ENCODE assay signal across 19 cellular contexts in the genomic region with DNA sequence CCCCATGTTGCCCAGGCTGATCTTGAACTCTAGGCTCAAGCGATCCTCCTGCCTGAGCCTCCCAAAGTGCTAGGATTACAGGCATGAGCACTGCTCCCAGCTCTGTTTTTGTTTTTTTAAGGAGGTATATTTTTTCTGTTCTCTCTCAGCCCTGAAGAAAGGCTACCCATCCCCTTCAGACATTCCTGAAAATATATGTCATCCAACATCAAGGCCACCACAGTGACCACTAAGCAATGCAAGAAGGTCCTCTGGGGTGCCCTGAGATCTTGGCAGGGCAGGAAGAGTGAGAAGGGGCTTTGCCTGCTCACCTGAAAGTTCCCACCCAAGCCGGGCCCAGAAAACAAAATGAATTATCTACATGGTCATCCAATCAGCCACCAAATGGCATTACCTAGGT. TPM values are rescaled to one million over a fixed set of nuclear protein-coding genes. Genes with fewer than 3 reads are reported as not detected.
DNase-seq lines count a peak whose midpoint lies in the region; ATAC-seq and TF ChIP-seq lines count a peak whose summit lies in the region.
"Had no signal": no experiment of that assay in that cellular context is flagged by ENCODE, and none has a peak within 500 bp of the region (broad histone marks: within the 10 kb centered on the region; RNA-seq: fewer than 3 reads in every experiment).

No MANE protein-coding gene starts in this region.

- H4K20me1 ChIP-seq in fibroblast of lung (ENCODE audit: control insufficient read depth, extremely low read depth, insufficient read depth, low read length): no peaks in the 10 kb centered on the region
- H4K20me1 ChIP-seq in osteoblast (ENCODE audit: insufficient read depth, low read length): peaks cover 33% of the 10 kb centered on the region

- no peaks in the 10 kb centered on the region for H3K27me3 Mint-ChIP-seq in activated CD4-positive, alpha-beta T cell treated with anti-CD3 and anti-CD28 coated beads for 36 hours

- TF ChIP-seq CTCF in heart right ventricle (IDR thresholded peaks at IDR 0.05): no peak
- TF ChIP-seq CTCF in fibroblast of lung (conservative IDR thresholded peaks at IDR 0.05 in 1 of 2, IDR thresholded peaks at IDR 0.05 in 1 of 2; ENCODE audit: low read depth in 1 of 2, low read length in 2 of 2): no peak
- no peak for TF ChIP-seq CTCF in osteoblast (IDR thresholded peaks at IDR 0.05; ENCODE audit: extremely low read depth, low read depth, low read length)

- peaks cover 4% of the 10 kb centered on the region for H3K79me2 ChIP-seq in fibroblast of lung (ENCODE audit: control insufficient read depth, insufficient read depth, low read length)
- H3K79me2 ChIP-seq in osteoblast (ENCODE audit: insufficient read depth, low read length): peaks cover 3% of the 10 kb centered on the region
- H3K79me2 ChIP-seq: parathyroid adenoma had no signal

- H3K9ac ChIP-seq in fibroblast of lung (ENCODE audit: insufficient read depth, low read length): no peak overlapping the region
- H3K9ac ChIP-seq: parathyroid adenoma had no signal

- no peak overlapping the region for H3K4me3 Mint-ChIP-seq in activated CD4-positive, alpha-beta T cell treated with anti-CD3 and anti-CD28 coated beads for 36 hours
- H3K4me3 Mint-ChIP-seq: activated B cell treated with CpG ODN at 0.5 μM for 24 hours; CD8-positive, alpha-beta memory T cell; immature natural killer cell had no signal

- no peaks in the 10 kb centered on the region for H3K36me3 Mint-ChIP-seq in activated CD4-positive, alpha-beta T cell treated with anti-CD3 and anti-CD28 coated beads for 36 hours (ENCODE audit: low read depth)
- H3K36me3 Mint-ChIP-seq: immature natural killer cell had no signal

- WGBS in heart right ventricle, 2 donors: 86 to 91% methylated on average over 2 of the region's 2 CpGs
- 75 to 78% methylated on average over 2 of the region's 2 CpGs for WGBS in aorta, 2 donors

- peak overlapping the region in 9 of 10 donors; percentile 85 to 99 (median 91) for H3K27ac ChIP-seq in heart right ventricle
- peak overlapping the region; percentile 10 for H3K27ac ChIP-seq in fibroblast of lung (ENCODE audit: insufficient read depth, low read length)
- peak overlapping the region; percentile 67 for H3K27ac ChIP-seq in osteoblast (ENCODE audit: low read depth, low read length)
- H3K27ac ChIP-seq in aorta (ENCODE audit: low read depth in 1 of 2, low read length in 2 of 2): peak overlapping the region; percentile 6 to 74
- H3K27ac ChIP-seq: parathyroid adenoma had no signal

- DNase-seq in heart right ventricle (no peak), left ventricle myocardium superior (no peak), fibroblast of lung (ENCODE audit: low read depth in 2 of 2) (peak in 1 of 2 donors; percentile 73), osteoblast (ENCODE audit: insufficient read length, low spot score, missing footprints) (peak; percentile 68), aorta (no peak), activated gamma-delta T cell (lab: John Stamatoyannopoulos, UW) (no peak), HuH-7 (ENCODE audit: low spot score) (no peak)
- DNase-seq in activated CD4-positive, alpha-beta T cell treated with anti-CD3 and anti-CD28 coated beads for 36 hours: no peak
- DNase-seq: activated B cell treated with CpG ODN at 0.5 μM for 24 hours; activated naive CD4-positive, alpha-beta T cell treated with Interleukin-2 at 50 U/mL for 16 hours; brain microvascular endothelial cell; CD8-positive, alpha-beta memory T cell; foreskin melanocyte; immature natural killer cell; NCI-H2029; NCI-H526 treated with DMSO at 0.1 percent for 48 hours; SW 1271 had no signal

- H3K9me3 Mint-ChIP-seq in activated CD4-positive, alpha-beta T cell treated with anti-CD3 and anti-CD28 coated beads for 36 hours (ENCODE audit: low read depth): no peaks in the 10 kb centered on the region
- H3K9me3 Mint-ChIP-seq: activated B cell treated with CpG ODN at 0.5 μM for 24 hours; CD8-positive, alpha-beta memory T cell; immature natural killer cell had no signal

- H3K9me3 ChIP-seq in heart right ventricle (no peaks in the 10 kb centered on the region), fibroblast of lung (ENCODE audit: control insufficient read depth, insufficient read depth, low read depth, low read length) (no peaks in the 10 kb centered on the region), osteoblast (ENCODE audit: low read depth, low read length) (no peaks in the 10 kb centered on the region), aorta (ENCODE audit: control insufficient read depth, low read length) (no peaks in the 10 kb centered on the region)

- intact Hi-C loops in heart right ventricle (cut with DNase I): no loop called here
- intact Hi-C loops in left ventricle myocardium superior (cut with micrococcal nuclease): no loop called here
- intact Hi-C loops in aorta (cut with DNase I): no loop called here
- intact Hi-C loops in activated CD4-positive, alpha-beta T cell treated with anti-CD3 and anti-CD28 coated beads for 36 hours (cut with DNase I, micrococcal nuclease): no loop called here

- H3K4me3 ChIP-seq in heart right ventricle (peak overlapping the region in 8 of 10 donors; percentile 9 to 54 (median 29)), fibroblast of lung (replicated peaks in 1 of 4; ENCODE audit: control extremely low read depth in 1 of 4, insufficient read depth in 1 of 4, low read depth in 3 of 4, low read length in 4 of 4) (no peak overlapping the region), osteoblast (ENCODE audit: insufficient read depth, low read length) (no peak overlapping the region), aorta (ENCODE audit: low read length in 2 of 2) (no peak overlapping the region)

- CTCF ChIA-PET in activated CD4-positive, alpha-beta T cell treated with anti-CD3 and anti-CD28 coated beads for 36 hours (lab: Charles Lee): interaction anchor here (1.0 kb wide), 1 partner anchor 18 kb away, joined by 7 read pairs; no protein-coding TSS in a partner anchor

- POLR2A ChIA-PET in activated CD4-positive, alpha-beta T cell treated with anti-CD3 and anti-CD28 coated beads for 36 hours (lab: Charles Lee): no interaction called here

- H3K4me2 ChIP-seq in fibroblast of lung (ENCODE audit: extremely low read depth, insufficient read depth, low read length) (no peak overlapping the region), osteoblast (ENCODE audit: insufficient read depth, low read length) (no peak overlapping the region)

- H3K27me3 ChIP-seq in heart right ventricle (no peaks in the 10 kb centered on the region), fibroblast of lung (ENCODE audit: control insufficient read depth, insufficient read depth, low read length) (no peaks in the 10 kb centered on the region), osteoblast (ENCODE audit: insufficient read depth, low read length) (no peaks in the 10 kb centered on the region), aorta (ENCODE audit: control insufficient read depth in 1 of 2, insufficient read depth in 2 of 2, low read length in 1 of 2) (no peaks in the 10 kb centered on the region)
- H3K27me3 ChIP-seq: brain microvascular endothelial cell had no signal

- no peak overlapping the region for H3K27ac Mint-ChIP-seq in activated CD4-positive, alpha-beta T cell treated with anti-CD3 and anti-CD28 coated beads for 36 hours
- H3K27ac Mint-ChIP-seq: activated B cell treated with CpG ODN at 0.5 μM for 24 hours; CD8-positive, alpha-beta memory T cell; immature natural killer cell had no signal

- H3K4me1 ChIP-seq in heart right ventricle (peaks cover 22 to 93% (median 62%) of the 10 kb centered on the region in 9 donors), fibroblast of lung (ENCODE audit: control insufficient read depth, extremely low read depth, insufficient read depth, low read length) (peaks cover 55% of the 10 kb centered on the region), osteoblast (ENCODE audit: insufficient read depth, low read length) (peaks cover 29% of the 10 kb centered on the region), aorta (ENCODE audit: control insufficient read depth in 1 of 2, insufficient read depth in 2 of 2, low read length in 2 of 2) (no peaks in the 10 kb centered on the region)

- no peak overlapping the region for H2AFZ ChIP-seq in fibroblast of lung (ENCODE audit: low read length)
- no peak overlapping the region for H2AFZ ChIP-seq in osteoblast (ENCODE audit: low read length)
- H2AFZ ChIP-seq: parathyroid adenoma had no signal

- H3K36me3 ChIP-seq in heart right ventricle: peaks cover 0 to 75% (median 16%) of the 10 kb centered on the region in 9 donors
- peaks cover 49% of the 10 kb centered on the region for H3K36me3 ChIP-seq in fibroblast of lung (ENCODE audit: control insufficient read depth, insufficient read depth, low read length)
- H3K36me3 ChIP-seq in osteoblast (ENCODE audit: insufficient read depth, low read length): peaks cover 96% of the 10 kb centered on the region
- H3K36me3 ChIP-seq in aorta (ENCODE audit: control insufficient read depth in 1 of 2, insufficient read depth in 2 of 2, low read length in 1 of 2): peaks cover 6 to 17% of the 10 kb centered on the region in 2 donors

- no peak for ATAC-seq in heart right ventricle
- no peak for ATAC-seq in left ventricle myocardium superior
- no peak for ATAC-seq in aorta (ENCODE audit: low FRiP score)
- no peak for ATAC-seq in activated CD4-positive, alpha-beta T cell treated with anti-CD3 and anti-CD28 coated beads for 36 hours

- H3K4me1 Mint-ChIP-seq in activated CD4-positive, alpha-beta T cell treated with anti-CD3 and anti-CD28 coated beads for 36 hours: peaks cover 16% of the 10 kb centered on the region
- H3K4me1 Mint-ChIP-seq: activated B cell treated with CpG ODN at 0.5 μM for 24 hours; CD8-positive, alpha-beta memory T cell had no signal

RNA-seq across cellular contexts. Expression of a gene that starts 47.8 kb away (rescaled TPM):
- under 1 TPM in 2 of 10 donors, not detected in 8; 0.44 to 0.83 TPM for total RNA-seq in heart right ventricle
- under 1 TPM in 1 of 2 donors, not detected in 1; 0.57 TPM for polyA plus RNA-seq in heart right ventricle
- total RNA-seq in left ventricle myocardium superior: not detected
- not detected in 2 replicates for total RNA-seq in fibroblast of lung
- 0.34 TPM in 1 of 2 replicates, not detected in the other for polyA plus RNA-seq in fibroblast of lung
- not detected in 2 replicates for polyA plus RNA-seq in fibroblast of lung (2012)
- polyA minus RNA-seq in fibroblast of lung (ENCODE audit: low replicate concordance): not detected in 2 replicates
- 0.29 TPM in 1 of 2 replicates, not detected in the other for total RNA-seq in osteoblast
- 10 to 100 TPM in 1 of 2 donors, 1 to 10 TPM in 1; 2.8 to 18.0 TPM for total RNA-seq in aorta
- polyA plus RNA-seq in aorta: 1 to 10 TPM; 7.6 to 9.0 TPM
- total RNA-seq in activated CD4-positive, alpha-beta T cell treated with anti-CD3 and anti-CD28 coated beads for 36 hours: not detected
- total RNA-seq: activated B cell treated with CpG ODN at 0.5 μM for 24 hours; CD8-positive, alpha-beta memory T cell; mononuclear cell had no signal
- polyA plus RNA-seq: CD8-positive, alpha-beta memory T cell; immature natural killer cell had no signal

Comparison
In these comparisons a context has a peak if more than half of its experiments do, and no peak if none do; other contexts are left out.
1. H3K27ac ChIP-seq: peak in every context shown above with its lines; median percentile 91 in heart right ventricle; 67 in osteoblast; 40 in aorta; 10 in fibroblast of lung.
2. H3K4me3 ChIP-seq: peak in heart right ventricle (8 of 10); none in fibroblast of lung (0 of 4), osteoblast (single experiment) and aorta (0 of 2).